ENCODE assay signal across 9 cellular contexts in genomic region chr11:69644071-69644961, GRCh38. TPM values are rescaled to one million over a fixed set of nuclear protein-coding genes. Genes with fewer than 3 reads are reported as not detected.
DNase-seq lines count a peak whose midpoint lies in the region; ATAC-seq and TF ChIP-seq lines count a peak whose summit lies in the region.
"Had no signal": no experiment of that assay in that cellular context is flagged by ENCODE, and none has a peak within 500 bp of the region (broad histone marks: within the 10 kb centered on the region; RNA-seq: fewer than 3 reads in every experiment).

No MANE protein-coding gene starts in this region.

- TF ChIP-seq EP300 in neural cell (conservative IDR thresholded peaks at IDR 0.05; ENCODE audit: poor library complexity, severe bottlenecking), result no peak

- H3K36me3 ChIP-seq in esophagus squamous epithelium, result peaks cover 0 to 59% (median 5%) of the 10 kb centered on the region in 3 donors
- H3K36me3 ChIP-seq in neural cell (ENCODE audit: insufficient read depth, low read length), result no peaks in the 10 kb centered on the region

- CTCF ChIA-PET in activated CD8-positive, alpha-beta T cell treated with anti-CD3 and anti-CD28 coated beads, Interleukin-2, amount 10 ng/mL, durations not matched to agents 7 days and 5 days (lab: Charles Lee), result interaction anchor here (0.8 to 3.7 kb wide), 4 partner anchors 25 to 543 kb away, joined by 4 to 23 read pairs (median 10); no protein-coding TSS in a partner anchor
- CTCF ChIA-PET in activated CD8-positive, alpha-beta T cell treated with anti-CD3 and anti-CD28 coated beads for 36 hours (lab: Charles Lee), result interaction anchor here (0.9 to 2.4 kb wide), 7 partner anchors 15 to 544 kb away, joined by 3 to 24 read pairs (median 3); no protein-coding TSS in a partner anchor

- no peak overlapping the region for H3K4me2 ChIP-seq in neural cell (ENCODE audit: low read length)

- no peaks in the 10 kb centered on the region for H3K9me3 Mint-ChIP-seq in activated CD8-positive, alpha-beta T cell treated with anti-CD3 and anti-CD28 coated beads, Interleukin-2, amount 10 ng/mL, durations not matched to agents 7 days and 5 days (ENCODE audit: insufficient read depth)
- no peaks in the 10 kb centered on the region for H3K9me3 Mint-ChIP-seq in activated CD8-positive, alpha-beta T cell treated with anti-CD3 and anti-CD28 coated beads for 36 hours

- no peaks in the 10 kb centered on the region for H3F3A ChIP-seq in neural cell (ENCODE audit: insufficient read depth, low read length, poor library complexity, severe bottlenecking)

- H3K27ac ChIP-seq in esophagus squamous epithelium (peak overlapping the region in 3 of 4 donors; percentile 22 to 93 (median 84)), neural cell (ENCODE audit: low read length) (no peak overlapping the region)

- H3K4me1 Mint-ChIP-seq in activated CD8-positive, alpha-beta T cell treated with anti-CD3 and anti-CD28 coated beads, Interleukin-2, amount 10 ng/mL, durations not matched to agents 7 days and 5 days (ENCODE audit: low read depth), result peaks cover 10% of the 10 kb centered on the region
- peaks cover 16% of the 10 kb centered on the region for H3K4me1 Mint-ChIP-seq in activated CD8-positive, alpha-beta T cell treated with anti-CD3 and anti-CD28 coated beads for 36 hours (ENCODE audit: low read depth)

- H3K27me3 ChIP-seq in esophagus squamous epithelium (peaks cover 0 to 26% (median 0%) of the 10 kb centered on the region in 4 donors), neural cell (ENCODE audit: insufficient read depth, low read depth, low read length) (peaks cover 47% of the 10 kb centered on the region)

- no peak for TF ChIP-seq RAD21 in neural cell (conservative IDR thresholded peaks at IDR 0.05)

- POLR2A ChIA-PET in activated CD8-positive, alpha-beta T cell treated with anti-CD3 and anti-CD28 coated beads, Interleukin-2, amount 10 ng/mL, durations not matched to agents 7 days and 5 days (lab: Charles Lee), result no interaction called here
- POLR2A ChIA-PET in activated CD8-positive, alpha-beta T cell treated with anti-CD3 and anti-CD28 coated beads for 36 hours (lab: Charles Lee), result interaction anchor here (0.6 to 1.3 kb wide), 3 partner anchors 14 to 1426 kb away, joined by 3 read pairs; no protein-coding TSS in a partner anchor

- no peaks in the 10 kb centered on the region for H3K9me2 ChIP-seq in neural cell (ENCODE audit: insufficient read depth, low read length)

- no peak for ATAC-seq in activated CD8-positive, alpha-beta T cell treated with anti-CD3 and anti-CD28 coated beads, Interleukin-2, amount 10 ng/mL, durations not matched to agents 7 days and 5 days
- ATAC-seq in activated CD8-positive, alpha-beta T cell treated with anti-CD3 and anti-CD28 coated beads for 36 hours, result no peak
- ATAC-seq in HG03025 (IDR thresholded peaks at IDR 0.05; ENCODE audit: low FRiP score, unreplicated experiment), result no peak

- no peaks in the 10 kb centered on the region for H4K20me1 ChIP-seq in neural cell (ENCODE audit: insufficient read depth)

- no peaks in the 10 kb centered on the region for H3K79me2 ChIP-seq in neural cell (replicated peaks; ENCODE audit: insufficient read depth, low read length)

- H3K4me1 ChIP-seq in esophagus squamous epithelium, result peaks cover 20 to 77% (median 35%) of the 10 kb centered on the region in 3 donors

- WGBS in esophagus squamous epithelium, 2 donors, result 63 to 100% methylated on average over 2 to 8 of the region's 24 CpGs

- peak overlapping the region; percentile 49 for H3K4me3 Mint-ChIP-seq in activated CD8-positive, alpha-beta T cell treated with anti-CD3 and anti-CD28 coated beads, Interleukin-2, amount 10 ng/mL, durations not matched to agents 7 days and 5 days
- H3K4me3 Mint-ChIP-seq in activated CD8-positive, alpha-beta T cell treated with anti-CD3 and anti-CD28 coated beads for 36 hours, result no peak overlapping the region

- peak overlapping the region; percentile 81 to 85 (median 83) for H3K4me3 ChIP-seq in esophagus squamous epithelium
- no peak overlapping the region for H3K4me3 ChIP-seq in neural cell (ENCODE audit: low read length)

- no peak overlapping the region for H2AFZ ChIP-seq in neural cell (ENCODE audit: low read depth, low read length)

- TF ChIP-seq POLR2A in esophagus squamous epithelium (IDR thresholded peaks at IDR 0.05), result no peak

- H3K27ac Mint-ChIP-seq in activated CD8-positive, alpha-beta T cell treated with anti-CD3 and anti-CD28 coated beads, Interleukin-2, amount 10 ng/mL, durations not matched to agents 7 days and 5 days, result no peak overlapping the region
- H3K27ac Mint-ChIP-seq in activated CD8-positive, alpha-beta T cell treated with anti-CD3 and anti-CD28 coated beads for 36 hours, result no peak overlapping the region

- H3K9me3 ChIP-seq in esophagus squamous epithelium (no peaks in the 10 kb centered on the region), neural cell (ENCODE audit: low read length) (no peaks in the 10 kb centered on the region)

- TF ChIP-seq CTCF in activated CD8-positive, alpha-beta T cell treated with anti-CD3 and anti-CD28 coated beads for 36 hours (IDR thresholded peaks at IDR 0.05), result no peak
- TF ChIP-seq CTCF in esophagus squamous epithelium (IDR thresholded peaks at IDR 0.05) (peak in 1 of 6 experiments; percentile 18), neural cell (IDR thresholded peaks at IDR 0.05; ENCODE audit: poor library complexity, severe bottlenecking) (no peak)

- no peaks in the 10 kb centered on the region for H3K36me3 Mint-ChIP-seq in activated CD8-positive, alpha-beta T cell treated with anti-CD3 and anti-CD28 coated beads, Interleukin-2, amount 10 ng/mL, durations not matched to agents 7 days and 5 days (ENCODE audit: low read depth)
- no peaks in the 10 kb centered on the region for H3K36me3 Mint-ChIP-seq in activated CD8-positive, alpha-beta T cell treated with anti-CD3 and anti-CD28 coated beads for 36 hours (ENCODE audit: low read depth)

- intact Hi-C loops in activated CD8-positive, alpha-beta T cell treated with anti-CD3 and anti-CD28 coated beads for 36 hours (cut with micrococcal nuclease), result loop anchor here (5.0 to 10.0 kb wide), 2 partner anchors 350 to 542 kb away; partner anchors contain the start of gene MYEOV
- intact Hi-C loops in esophagus squamous epithelium (cut with DNase I), result loop anchor here (5.0 kb wide), 2 partner anchors 352 to 542 kb away; partner anchors contain the start of gene MYEOV

- H3K9ac ChIP-seq in neural cell (ENCODE audit: low read length), result peak overlapping the region; percentile 20

- DNase-seq in activated CD8-positive, alpha-beta T cell treated with anti-CD3 and anti-CD28 coated beads, Interleukin-2, amount 10 ng/mL, durations not matched to agents 7 days and 5 days, result no peak
- no peak for DNase-seq in activated CD8-positive, alpha-beta T cell treated with anti-CD3 and anti-CD28 coated beads for 36 hours
- DNase-seq in SHP77 (lab: John Stamatoyannopoulos, UW), result peak; percentile 48 to 73
- no peak for DNase-seq in esophagus squamous epithelium (lab: John Stamatoyannopoulos, UW)
- no peak for DNase-seq in stimulated activated CD4-positive, alpha-beta T cell treated with anti-CD3 and anti-CD28 coated beads, Interleukin-4, amount 100 ng/mL, for 4 hours
- DNase-seq in HPDE6-E6E7 (ENCODE audit: extremely low spot score), result no peak

- peaks cover 17% of the 10 kb centered on the region for H3K27me3 Mint-ChIP-seq in activated CD8-positive, alpha-beta T cell treated with anti-CD3 and anti-CD28 coated beads, Interleukin-2, amount 10 ng/mL, durations not matched to agents 7 days and 5 days (ENCODE audit: low read depth)
- peaks cover 19% of the 10 kb centered on the region for H3K27me3 Mint-ChIP-seq in activated CD8-positive, alpha-beta T cell treated with anti-CD3 and anti-CD28 coated beads for 36 hours

TF ChIP-seq in neural cell, 6 proteins besides CTCF, POLR2A, EP300 and RAD21:
- TF ChIP-seq EZH2 (IDR thresholded peaks at IDR 0.05; ENCODE audit: borderline replicate concordance, insufficient read depth, low read length, poor library complexity, severe bottlenecking) (no peak), SMC3 (conservative IDR thresholded peaks at IDR 0.05; ENCODE audit: poor library complexity) (no peak)
TF ChIP-seq in neural cell: peak in this region for 0.

RNA-seq across cellular contexts. Expression of gene CCND1, which starts 3.4 kb away (rescaled TPM):
- under 1 TPM in 1 of 2 experiments, not detected in 1; 0.68 TPM for total RNA-seq in activated CD8-positive, alpha-beta T cell treated with anti-CD3 and anti-CD28 coated beads, Interleukin-2, amount 10 ng/mL, durations not matched to agents 7 days and 5 days
- total RNA-seq in activated CD8-positive, alpha-beta T cell treated with anti-CD3 and anti-CD28 coated beads for 36 hours, result 1 to 10 TPM; 2.8 to 3.3 TPM
- total RNA-seq in esophagus squamous epithelium, result 100 to 1,000 TPM in 3 of 4 donors, 10 to 100 TPM in 1; 64.1 to 216 (median 145) TPM
- polyA plus RNA-seq in neural cell, result 1.7 and 2.7 TPM in 2 replicates
- 4.1 and 5.7 TPM in 2 replicates for polyA minus RNA-seq in neural cell

RNA-seq across cellular contexts. Expression of gene LTO1, which starts 30.8 kb away (rescaled TPM):
- 10 to 100 TPM; 21.0 to 23.0 TPM for total RNA-seq in activated CD8-positive, alpha-beta T cell treated with anti-CD3 and anti-CD28 coated beads, Interleukin-2, amount 10 ng/mL, durations not matched to agents 7 days and 5 days
- 10 to 100 TPM; 14.9 to 15.9 TPM for total RNA-seq in activated CD8-positive, alpha-beta T cell treated with anti-CD3 and anti-CD28 coated beads for 36 hours
- total RNA-seq in esophagus squamous epithelium, result 10 to 100 TPM; 16.5 to 29.2 (median 19.3) TPM
- polyA plus RNA-seq in neural cell, result 44.4 and 47.9 TPM in 2 replicates
- 24.8 and 28.0 TPM in 2 replicates for polyA minus RNA-seq in neural cell

RNA-seq across cellular contexts. Expression of gene FGF19, which starts 59.5 kb away (rescaled TPM):
- not detected for total RNA-seq in activated CD8-positive, alpha-beta T cell treated with anti-CD3 and anti-CD28 coated beads, Interleukin-2, amount 10 ng/mL, durations not matched to agents 7 days and 5 days
- total RNA-seq in activated CD8-positive, alpha-beta T cell treated with anti-CD3 and anti-CD28 coated beads for 36 hours, result not detected
- not detected for total RNA-seq in esophagus squamous epithelium
- polyA plus RNA-seq in neural cell, result 4.6 and 6.2 TPM in 2 replicates
- 7.8 and 8.5 TPM in 2 replicates for polyA minus RNA-seq in neural cell
- polyA plus RNA-seq: GM12878 had no signal

Comparison
In these comparisons a context has a peak if more than half of its experiments do, and no peak if none do; other contexts are left out.
1. DNase-seq: peak in SHP77 (2 of 2); none in activated CD8-positive, alpha-beta T cell treated with anti-CD3 and anti-CD28 coated beads, Interleukin-2, amount 10 ng/mL, durations not matched to agents 7 days and 5 days (single experiment), activated CD8-positive, alpha-beta T cell treated with anti-CD3 and anti-CD28 coated beads for 36 hours (single experiment), esophagus squamous epithelium (single experiment), stimulated activated CD4-positive, alpha-beta T cell treated with anti-CD3 and anti-CD28 coated beads, Interleukin-4, amount 100 ng/mL, for 4 hours (0 of 2) and HPDE6-E6E7 (single experiment).
2. RNA of gene CCND1, which starts 3.4 kb away (total RNA-seq): 64.1 to 216 TPM in esophagus squamous epithelium; 2.8 to 3.3 TPM in activated CD8-positive, alpha-beta T cell treated with anti-CD3 and anti-CD28 coated beads for 36 hours and 0.68 TPM in activated CD8-positive, alpha-beta T cell treated with anti-CD3 and anti-CD28 coated beads, Interleukin-2, amount 10 ng/mL, durations not matched to agents 7 days and 5 days; every median in the first group is over 10 times any median in the second.